In the genomic region with DNA sequence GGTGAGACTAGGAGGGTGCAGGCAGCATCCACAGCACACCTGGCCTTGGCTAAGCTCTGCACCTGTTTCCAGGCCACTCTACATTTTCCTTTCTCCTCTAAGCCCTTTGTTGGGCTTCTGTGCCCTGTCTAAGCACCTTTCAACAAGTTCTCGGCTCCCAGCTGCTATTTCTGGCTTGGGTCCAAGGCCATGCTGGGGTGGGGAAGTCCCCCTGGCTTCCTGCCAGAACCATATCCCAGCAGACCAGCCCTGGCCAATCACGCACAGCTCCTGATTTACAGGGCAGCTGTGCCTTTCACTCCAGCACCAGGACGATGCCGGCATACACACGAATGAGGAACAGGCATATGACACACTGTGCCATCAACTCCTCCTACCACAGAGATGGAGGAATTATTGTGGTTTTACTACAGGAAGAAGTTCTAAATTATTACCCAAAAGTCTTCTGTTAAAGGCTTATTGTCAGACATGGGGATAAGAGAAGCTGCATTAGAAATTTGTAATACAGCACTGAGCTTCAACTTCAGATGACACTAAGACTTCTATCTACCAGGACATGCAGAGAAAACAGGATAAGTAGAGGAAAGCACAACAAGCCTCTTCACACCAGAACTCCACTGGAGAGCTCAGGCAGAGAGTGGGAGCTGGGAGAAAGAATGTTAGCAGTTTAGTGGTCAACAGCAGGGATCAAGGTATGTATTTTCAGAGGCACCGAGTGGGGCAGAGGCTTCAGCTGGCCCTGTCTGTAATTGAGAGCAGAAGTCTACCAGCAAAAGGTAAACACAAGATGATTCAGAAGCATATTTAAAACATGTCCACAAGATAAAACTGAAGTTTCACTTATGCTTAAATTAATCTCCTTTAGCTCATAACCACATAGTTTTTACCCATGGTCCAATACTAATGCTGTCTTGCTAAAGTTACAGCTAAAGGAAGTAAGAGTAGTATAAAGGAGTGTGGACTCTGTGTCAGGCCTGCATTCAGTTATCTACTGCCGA, we compare ENCODE assay signal across 8 cellular contexts. TPM values are rescaled to one million over a fixed set of nuclear protein-coding genes. Genes with fewer than 3 reads are reported as not detected.
DNase-seq lines count a peak whose midpoint lies in the region; ATAC-seq and TF ChIP-seq lines count a peak whose summit lies in the region.

No MANE protein-coding gene starts in this region.

- peaks cover 6% of the 10 kb centered on the region for H3K4me1 Mint-ChIP-seq in Caco-2 (ENCODE audit: low read depth, unreplicated experiment)

- BruUV-seq in Caco-2 (replicated peaks; lab: Mats Ljungman, UMichigan), result no TSS peak

- POLR2A ChIA-PET in GM10248 (lab: Yijun Ruan, JAX), result interaction anchor here (0.6 to 0.9 kb wide), 3 partner anchors 25 to 126 kb away, joined by 3 to 5 read pairs (median 3); no protein-coding TSS in a partner anchor
- POLR2A ChIA-PET in Caco-2 (lab: Charles Lee), result no interaction called here

- TF ChIP-seq CTCF in GM10248 (IDR thresholded peaks at IDR 0.05; ENCODE audit: control extremely low read depth, extremely low read depth, low read depth, missing control alignments) (no peak), mucosa of descending colon (IDR thresholded peaks at IDR 0.05) (no peak), Caco-2 (IDR thresholded peaks at IDR 0.05; ENCODE audit: insufficient read depth in 1 of 2, low read depth in 1 of 2, low read length in 1 of 2, severe bottlenecking in 1 of 2, unreplicated experiment in 1 of 2) (no peak)

- H3K4me3 ChIP-seq in mucosa of descending colon (no peak overlapping the region), Caco-2 (ENCODE audit: low read depth, low read length) (no peak overlapping the region)

- H3K27me3 ChIP-seq in Caco-2 (replicated peaks; ENCODE audit: control insufficient read depth, insufficient read depth, low read length), result no peaks in the 10 kb centered on the region

- no peaks in the 10 kb centered on the region for H3K27me3 Mint-ChIP-seq in Caco-2 (ENCODE audit: insufficient read depth, unreplicated experiment)

- no peak overlapping the region for H3K4me3 Mint-ChIP-seq in Caco-2 (ENCODE audit: unreplicated experiment)

- no peaks in the 10 kb centered on the region for H3K36me3 ChIP-seq in mucosa of descending colon (ENCODE audit: low read depth)
- peaks cover 1% of the 10 kb centered on the region; the same call in 1 of the 2 replicates for H3K36me3 ChIP-seq in Caco-2 (ENCODE audit: control insufficient read depth, insufficient read depth, low read length)

- peaks cover 21% of the 10 kb centered on the region for H3K36me3 Mint-ChIP-seq in Caco-2 (ENCODE audit: insufficient read depth, unreplicated experiment)

- DNase-seq in GM10248 (ENCODE audit: extremely low spot score), result peak; percentile 45
- peak; percentile 91 for DNase-seq in NCI-H446 treated with DMSO at 0.1 percent for 48 hours (lab: John Stamatoyannopoulos, UW)
- peak; percentile 34 to 73 for DNase-seq in activated CD4-positive, alpha-beta T cell treated with anti-CD3 and anti-CD28 coated beads, Interleukin-2, amount 50 U/mL, for 24 hours (ENCODE audit: low read depth in 1 of 2, low spot score in 1 of 2)
- peak; percentile 97 for DNase-seq in dermis microvascular lymphatic vessel endothelial cell (ENCODE audit: low read depth in 2 of 2)
- DNase-seq in mucosa of descending colon, result peak; percentile 91 to 95 (median 93)
- peak; percentile 44 to 47 for DNase-seq in stimulated activated CD8-positive, alpha-beta memory T cell treated with anti-CD3 and anti-CD28 coated beads, Interleukin-2, amount 100 ng/mL, for 48 hours (ENCODE audit: low read depth in 2 of 2)
- no peak for DNase-seq in Caco-2

- H3K27ac Mint-ChIP-seq in Caco-2 (ENCODE audit: unreplicated experiment), result no peak overlapping the region

- ATAC-seq in HG03108 (IDR thresholded peaks at IDR 0.05; ENCODE audit: unreplicated experiment) (peak; percentile 70), mucosa of descending colon (peak; percentile 98)

- intact Hi-C loops in mucosa of descending colon (cut with DNase I, micrococcal nuclease) (no loop called here), Caco-2 (cut with micrococcal nuclease; ENCODE audit: unreplicated experiment) (no loop called here)

- no peaks in the 10 kb centered on the region for H3K9me3 ChIP-seq in mucosa of descending colon
- H3K9me3 ChIP-seq in Caco-2, result no peaks in the 10 kb centered on the region

- CTCF ChIA-PET in GM10248 (lab: Yijun Ruan, JAX), result interaction anchor here (0.6 to 2.6 kb wide), 18 partner anchors 9 to 186 kb away, joined by 3 to 12 read pairs (median 6); partner anchors contain the start of gene MYCL
- CTCF ChIA-PET in Caco-2 (lab: Charles Lee), result no interaction called here

- H3K4me1 ChIP-seq in mucosa of descending colon (ENCODE audit: low read depth) (peaks cover 24% of the 10 kb centered on the region), Caco-2 (no peaks in the 10 kb centered on the region)

- H3K9me3 Mint-ChIP-seq in Caco-2 (ENCODE audit: unreplicated experiment), result no peaks in the 10 kb centered on the region

RNA-seq across cellular contexts. Expression of gene TRIT1, which starts 37.4 kb away (rescaled TPM):
- total RNA-seq in dermis microvascular lymphatic vessel endothelial cell (11.5 and 15.7 TPM in 2 replicates), mucosa of descending colon (10 to 100 TPM; 15.5 to 20.7 (median 19.3) TPM), Caco-2 (2022) (18.9 and 23.5 TPM in 2 replicates)

RNA-seq across cellular contexts. Expression of gene MYCL, which starts 55.8 kb away (rescaled TPM):
- 0.38 and 0.39 TPM in 2 replicates for total RNA-seq in dermis microvascular lymphatic vessel endothelial cell
- total RNA-seq in mucosa of descending colon, result 10 to 100 TPM in 1 of 3 donors, 1 to 10 TPM in 2; 4.2 to 17.2 (median 9.4) TPM
- 7.2 and 7.8 TPM in 2 replicates for total RNA-seq in Caco-2 (2022)

RNA-seq across cellular contexts. Expression of gene BMP8B, which starts 57.2 kb away (rescaled TPM):
- total RNA-seq in dermis microvascular lymphatic vessel endothelial cell, result 0.13 and 0.39 TPM in 2 replicates
- total RNA-seq in mucosa of descending colon, result 10 to 100 TPM; 11.0 to 19.9 (median 18.7) TPM
- total RNA-seq in Caco-2 (2022), result 5.8 and 5.9 TPM in 2 replicates

Comparison
In these comparisons a context has a peak if more than half of its experiments do, and no peak if none do; other contexts are left out.
1. DNase-seq: peak in GM10248 (single experiment), NCI-H446 treated with DMSO at 0.1 percent for 48 hours (single experiment), activated CD4-positive, alpha-beta T cell treated with anti-CD3 and anti-CD28 coated beads, Interleukin-2, amount 50 U/mL, for 24 hours (2 of 2), dermis microvascular lymphatic vessel endothelial cell (2 of 2), mucosa of descending colon (3 of 3) and stimulated activated CD8-positive, alpha-beta memory T cell treated with anti-CD3 and anti-CD28 coated beads, Interleukin-2, amount 100 ng/mL, for 48 hours (2 of 2); none in Caco-2 (0 of 2).